ENCODE assay signal across 8 cellular contexts in genomic region chr4:152045781-152046571, GRCh38.
DNase-seq lines count a peak whose midpoint lies in the region; ATAC-seq and TF ChIP-seq lines count a peak whose summit lies in the region.

No MANE protein-coding gene starts in this region.

- H3K4me1 Mint-ChIP-seq in GM23338: peaks cover 9% of the 10 kb centered on the region; the same call in 2 of the 3 replicates

- H3K27ac Mint-ChIP-seq in GM23338: no peak overlapping the region

- peak overlapping the region; percentile 94 for H2AFZ ChIP-seq in GM23338

- no peaks in the 10 kb centered on the region for H3K9me3 ChIP-seq in Peyer's patch
- no peaks in the 10 kb centered on the region for H3K9me3 ChIP-seq in cardiac muscle cell (ENCODE audit: low read depth)

- H3K4me1 ChIP-seq in GM23338 (ENCODE audit: insufficient read depth) (peaks cover 21% of the 10 kb centered on the region), Peyer's patch (no peaks in the 10 kb centered on the region), cardiac muscle cell (ENCODE audit: low read depth) (no peaks in the 10 kb centered on the region)

- ATAC-seq in GM23338: peak; percentile 97
- ATAC-seq in sciatic nerve: peak; percentile 58

- H3K36me3 ChIP-seq in GM23338 (ENCODE audit: insufficient read depth): no peaks in the 10 kb centered on the region
- H3K36me3 ChIP-seq in Peyer's patch: no peaks in the 10 kb centered on the region
- H3K36me3 ChIP-seq in cardiac muscle cell: no peaks in the 10 kb centered on the region

- H3K9me3 Mint-ChIP-seq in GM23338: peaks cover 11% of the 10 kb centered on the region

- peak overlapping the region; percentile 71 for H3K4me3 Mint-ChIP-seq in GM23338

- no peaks in the 10 kb centered on the region for H3K27me3 ChIP-seq in GM23338 (ENCODE audit: insufficient read depth)
- H3K27me3 ChIP-seq in Peyer's patch: no peaks in the 10 kb centered on the region
- no peaks in the 10 kb centered on the region for H3K27me3 ChIP-seq in cardiac muscle cell

- H3K36me3 Mint-ChIP-seq in GM23338 (ENCODE audit: low read depth): peaks cover 8% of the 10 kb centered on the region; the same call in 2 of the 3 replicates

- peak overlapping the region; percentile 47 for H3K4me3 ChIP-seq in GM23338
- H3K4me3 ChIP-seq in Peyer's patch: peak overlapping the region in 2 of 4 donors; percentile 2 to 17
- H3K4me3 ChIP-seq in cardiac muscle cell: no peak overlapping the region

- no peaks in the 10 kb centered on the region for H4K20me1 ChIP-seq in GM23338 (replicated peaks; ENCODE audit: insufficient read depth)

- H3F3A ChIP-seq in GM23338 (replicated peaks; ENCODE audit: low read depth): no peaks in the 10 kb centered on the region

- H3K9me2 ChIP-seq in GM23338 (ENCODE audit: insufficient read depth): no peaks in the 10 kb centered on the region

- no peak for TF ChIP-seq POLR2A in Peyer's patch (IDR thresholded peaks at IDR 0.05)

- peak overlapping the region; percentile 51 for H3K27ac ChIP-seq in GM23338 (ENCODE audit: low read depth)
- H3K27ac ChIP-seq in Peyer's patch: no peak overlapping the region
- H3K27ac ChIP-seq in cardiac muscle cell: peak overlapping the region; percentile 2

- no peaks in the 10 kb centered on the region for H3K79me2 ChIP-seq in GM23338 (replicated peaks; ENCODE audit: insufficient read depth)

- peak overlapping the region; percentile 64 for H3K4me2 ChIP-seq in GM23338

- TF ChIP-seq CTCF in GM23338 (conservative IDR thresholded peaks at IDR 0.05; ENCODE audit: low read depth in 2 of 2) (peak; percentile 80 to 92), Peyer's patch (IDR thresholded peaks at IDR 0.05) (peak in 4 of 6 experiments; percentile 30 to 55 (median 45)), cardiac muscle cell (IDR thresholded peaks at IDR 0.05; ENCODE audit: low read depth, low read length) (peak; percentile 61)

- intact Hi-C loops in sciatic nerve (cut with DNase I): no loop called here

- DNase-seq in ELR (ENCODE audit: low read depth): peak; percentile 8
- DNase-seq in GM23338 (ENCODE audit: low spot score): peak; percentile 96
- DNase-seq in Peyer's patch: peak in 2 of 3 donors; percentile 52 to 64
- DNase-seq in cardiac muscle cell (ENCODE audit: low read depth in 1 of 2, low spot score in 1 of 2): peak; percentile 20 to 79
- peak; percentile 65 for DNase-seq in sciatic nerve (ENCODE audit: low spot score)
- DNase-seq in anterior cingulate cortex (lab: John Stamatoyannopoulos, UW): no peak
- no peak for DNase-seq in kidney glomerular epithelial cell (lab: John Stamatoyannopoulos, UW)
- DNase-seq in NK-92 treated with Interleukin-12 subunit alpha and Interleukin-12 subunit beta, amount 100 ng/mL, for 24 hours (lab: John Stamatoyannopoulos, UW): no peak

- H3K27me3 Mint-ChIP-seq in GM23338 (ENCODE audit: insufficient read depth, low read depth, poor library complexity): no peaks in the 10 kb centered on the region

TF ChIP-seq in GM23338, 12 proteins besides CTCF, POLR2A, EP300 and RAD21 (continues in another document):
- TF ChIP-seq REST (IDR thresholded peaks at IDR 0.05; ENCODE audit: unreplicated experiment): no peak
- TF ChIP-seq ETS1 (IDR thresholded peaks at IDR 0.05): no peak
- TF ChIP-seq EZH2phosphoT487 (IDR thresholded peaks at IDR 0.05; ENCODE audit: unreplicated experiment): no peak
- TF ChIP-seq ZNF331 (CRISPR knock-in tag; IDR thresholded peaks at IDR 0.05; ENCODE audit: low read depth): no peak
- TF ChIP-seq STAT1 (IDR thresholded peaks at IDR 0.05; ENCODE audit: unreplicated experiment): no peak
- TF ChIP-seq, protein P1, sequence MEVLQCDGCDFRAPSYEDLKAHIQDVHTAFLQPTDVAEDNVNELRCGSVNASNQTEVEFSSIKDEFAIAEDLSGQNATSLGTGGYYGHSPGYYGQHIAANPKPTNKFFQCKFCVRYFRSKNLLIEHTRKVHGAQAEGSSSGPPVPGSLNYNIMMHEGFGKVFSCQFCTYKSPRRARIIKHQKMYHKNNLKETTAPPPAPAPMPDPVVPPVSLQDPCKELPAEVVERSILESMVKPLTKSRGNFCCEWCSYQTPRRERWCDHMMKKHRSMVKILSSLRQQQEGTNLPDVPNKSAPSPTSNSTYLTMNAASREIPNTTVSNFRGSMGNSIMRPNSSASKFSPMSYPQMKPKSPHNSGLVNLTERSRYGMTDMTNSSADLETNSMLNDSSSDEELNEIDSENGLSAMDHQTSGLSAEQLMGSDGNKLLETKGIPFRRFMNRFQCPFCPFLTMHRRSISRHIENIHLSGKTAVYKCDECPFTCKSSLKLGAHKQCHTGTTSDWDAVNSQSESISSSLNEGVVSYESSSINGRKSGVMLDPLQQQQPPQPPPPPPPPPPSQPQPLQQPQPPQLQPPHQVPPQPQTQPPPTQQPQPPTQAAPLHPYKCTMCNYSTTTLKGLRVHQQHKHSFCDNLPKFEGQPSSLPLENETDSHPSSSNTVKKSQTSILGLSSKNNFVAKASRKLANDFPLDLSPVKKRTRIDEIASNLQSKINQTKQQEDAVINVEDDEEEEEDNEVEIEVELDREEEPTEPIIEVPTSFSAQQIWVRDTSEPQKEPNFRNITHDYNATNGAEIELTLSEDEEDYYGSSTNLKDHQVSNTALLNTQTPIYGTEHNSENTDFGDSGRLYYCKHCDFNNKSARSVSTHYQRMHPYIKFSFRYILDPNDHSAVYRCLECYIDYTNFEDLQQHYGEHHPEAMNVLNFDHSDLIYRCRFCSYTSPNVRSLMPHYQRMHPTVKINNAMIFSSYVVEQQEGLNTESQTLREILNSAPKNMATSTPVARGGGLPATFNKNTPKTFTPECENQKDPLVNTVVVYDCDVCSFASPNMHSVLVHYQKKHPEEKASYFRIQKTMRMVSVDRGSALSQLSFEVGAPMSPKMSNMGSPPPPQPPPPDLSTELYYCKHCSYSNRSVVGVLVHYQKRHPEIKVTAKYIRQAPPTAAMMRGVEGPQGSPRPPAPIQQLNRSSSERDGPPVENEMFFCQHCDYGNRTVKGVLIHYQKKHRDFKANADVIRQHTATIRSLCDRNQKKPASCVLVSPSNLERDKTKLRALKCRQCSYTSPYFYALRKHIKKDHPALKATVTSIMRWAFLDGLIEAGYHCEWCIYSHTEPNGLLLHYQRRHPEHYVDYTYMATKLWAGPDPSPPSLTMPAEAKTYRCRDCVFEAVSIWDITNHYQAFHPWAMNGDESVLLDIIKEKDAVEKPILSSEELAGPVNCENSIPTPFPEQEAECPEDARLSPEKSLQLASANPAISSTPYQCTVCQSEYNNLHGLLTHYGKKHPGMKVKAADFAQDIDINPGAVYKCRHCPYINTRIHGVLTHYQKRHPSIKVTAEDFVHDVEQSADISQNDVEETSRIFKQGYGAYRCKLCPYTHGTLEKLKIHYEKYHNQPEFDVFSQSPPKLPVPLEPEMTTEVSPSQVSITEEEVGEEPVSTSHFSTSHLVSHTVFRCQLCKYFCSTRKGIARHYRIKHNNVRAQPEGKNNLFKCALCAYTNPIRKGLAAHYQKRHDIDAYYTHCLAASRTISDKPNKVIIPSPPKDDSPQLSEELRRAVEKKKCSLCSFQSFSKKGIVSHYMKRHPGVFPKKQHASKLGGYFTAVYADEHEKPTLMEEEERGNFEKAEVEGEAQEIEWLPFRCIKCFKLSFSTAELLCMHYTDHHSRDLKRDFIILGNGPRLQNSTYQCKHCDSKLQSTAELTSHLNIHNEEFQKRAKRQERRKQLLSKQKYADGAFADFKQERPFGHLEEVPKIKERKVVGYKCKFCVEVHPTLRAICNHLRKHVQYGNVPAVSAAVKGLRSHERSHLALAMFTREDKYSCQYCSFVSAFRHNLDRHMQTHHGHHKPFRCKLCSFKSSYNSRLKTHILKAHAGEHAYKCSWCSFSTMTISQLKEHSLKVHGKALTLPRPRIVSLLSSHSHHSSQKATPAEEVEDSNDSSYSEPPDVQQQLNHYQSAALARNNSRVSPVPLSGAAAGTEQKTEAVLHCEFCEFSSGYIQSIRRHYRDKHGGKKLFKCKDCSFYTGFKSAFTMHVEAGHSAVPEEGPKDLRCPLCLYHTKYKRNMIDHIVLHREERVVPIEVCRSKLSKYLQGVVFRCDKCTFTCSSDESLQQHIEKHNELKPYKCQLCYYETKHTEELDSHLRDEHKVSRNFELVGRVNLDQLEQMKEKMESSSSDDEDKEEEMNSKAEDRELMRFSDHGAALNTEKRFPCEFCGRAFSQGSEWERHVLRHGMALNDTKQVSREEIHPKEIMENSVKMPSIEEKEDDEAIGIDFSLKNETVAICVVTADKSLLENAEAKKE (CRISPR knock-in tag; IDR thresholded peaks at IDR 0.05): no peak
- no peak for TF ChIP-seq EZH2 (IDR thresholded peaks at IDR 0.05; ENCODE audit: low read depth, unreplicated experiment)

Comparison
In these comparisons a context has a peak if more than half of its experiments do, and no peak if none do; other contexts are left out.
1. DNase-seq: peak in ELR (single experiment), GM23338 (single experiment), Peyer's patch (2 of 3), cardiac muscle cell (2 of 2) and sciatic nerve (single experiment); none in anterior cingulate cortex (0 of 58), kidney glomerular epithelial cell (single experiment) and NK-92 treated with Interleukin-12 subunit alpha and Interleukin-12 subunit beta, amount 100 ng/mL, for 24 hours (single experiment).
2. H3K27ac ChIP-seq: peak in GM23338 (single experiment) and cardiac muscle cell (single experiment); none in Peyer's patch (0 of 4).
3. Peak in every context shown above with its lines, with median percentiles within 50 percentile points of each other: CTCF ChIP-seq.